9 cellular contexts compared by ENCODE assay signal in genomic region chr1:155136728-155137127, GRCh38. TPM values are rescaled to one million over a fixed set of nuclear protein-coding genes. Genes with fewer than 3 reads are reported as not detected.
DNase-seq lines count a peak whose midpoint lies in the region; ATAC-seq and TF ChIP-seq lines count a peak whose summit lies in the region.
"Had no signal": no experiment of that assay in that cellular context is flagged by ENCODE, and none has a peak within 500 bp of the region (broad histone marks: within the 10 kb centered on the region; RNA-seq: fewer than 3 reads in every experiment).

No MANE protein-coding gene starts in this region.

- CTCF ChIA-PET in RWPE1 (lab: Yijun Ruan, JAX) = interaction anchor here (0.7 to 1.8 kb wide), 3 partner anchors 31 to 51 kb away, joined by 4 to 5 read pairs (median 4); no protein-coding TSS in a partner anchor

- DNase-seq in GM12865 (ENCODE audit: low read depth) (no peak), RWPE1 (ENCODE audit: low spot score) (no peak), osteocyte (ENCODE audit: extremely low spot score, unreplicated experiment) (no peak), 8988T (no peak), NOMO-1 (lab: John Stamatoyannopoulos, UW; ENCODE audit: unreplicated experiment in 2 of 2) (no peak), HCEC 1CT (no peak)

- no peaks in the 10 kb centered on the region for H3K27me3 ChIP-seq in endocrine pancreas (ENCODE audit: control insufficient read depth, insufficient read depth, low read length)

- peak overlapping the region; percentile 99 for H3K27ac ChIP-seq in RWPE1

- peak overlapping the region; percentile 99 for H3K27ac Mint-ChIP-seq in osteocyte (ENCODE audit: unreplicated experiment)

- no peaks in the 10 kb centered on the region for H3K4me1 ChIP-seq in endocrine pancreas (ENCODE audit: control insufficient read depth, insufficient read depth, low read length)

- peaks cover 7% of the 10 kb centered on the region for H3K27me3 Mint-ChIP-seq in osteocyte (ENCODE audit: unreplicated experiment)

- no peaks in the 10 kb centered on the region for H3K36me3 ChIP-seq in endocrine pancreas (ENCODE audit: control insufficient read depth, insufficient read depth, low read length)

- H3K4me3 Mint-ChIP-seq in osteocyte (ENCODE audit: unreplicated experiment) = peak overlapping the region; percentile 95

- POLR2A ChIA-PET in RWPE1 (lab: Yijun Ruan, JAX; ENCODE audit: low non-redundant PET) = interaction anchor here (2.9 kb wide), 1 partner anchor 11 kb away, joined by 14 read pairs; no protein-coding TSS in a partner anchor

- no peaks in the 10 kb centered on the region for H3K9me3 ChIP-seq in endocrine pancreas (ENCODE audit: control insufficient read depth, low read length)

- H3K4me3 ChIP-seq in GM12865 (ENCODE audit: low read depth, low read length) (peak overlapping the region; percentile 90), endocrine pancreas (ENCODE audit: control insufficient read depth, insufficient read depth, low read length) (no peak overlapping the region)

- H3K36me3 Mint-ChIP-seq in osteocyte (ENCODE audit: unreplicated experiment) = peaks cover 14% of the 10 kb centered on the region

- peak overlapping the region; percentile 66 for H3K9ac ChIP-seq in endocrine pancreas (ENCODE audit: control insufficient read depth, insufficient read depth, low read length)

- peaks cover 55% of the 10 kb centered on the region for H3K4me1 Mint-ChIP-seq in osteocyte (ENCODE audit: unreplicated experiment)

- no peak for ATAC-seq in GM19328 (IDR thresholded peaks at IDR 0.05; ENCODE audit: unreplicated experiment)

- TF ChIP-seq CTCF in GM12865 (IDR thresholded peaks at IDR 0.05; ENCODE audit: insufficient read depth, low read depth, low read length, missing control alignments) (no peak), RWPE1 (conservative IDR thresholded peaks at IDR 0.05; ENCODE audit: low read depth) (no peak), osteocyte (IDR thresholded peaks at IDR 0.05) (no peak)

- H3K9me3 Mint-ChIP-seq in osteocyte (ENCODE audit: unreplicated experiment) = no peaks in the 10 kb centered on the region

RNA-seq across cellular contexts. Expression of gene SLC50A1, which starts 1.1 kb away (rescaled TPM):
- total RNA-seq in osteocyte = 26.5 and 26.6 TPM in 2 replicates

RNA-seq across cellular contexts. Expression of gene DPM3, which starts 3.6 kb away (rescaled TPM):
- total RNA-seq in osteocyte = 61.3 and 64.4 TPM in 2 replicates

RNA-seq across cellular contexts. Expression of gene EFNA1, which starts 9.1 kb away (rescaled TPM):
- 29.3 and 31.3 TPM in 2 replicates for total RNA-seq in osteocyte
- total RNA-seq: T-helper 2 cell treated with Interferon-gamma antibody and Interleukin-4, amounts not matched to agents 100 ng/mL and 5 ng/mL, for 36 hours had no signal

RNA-seq across cellular contexts. Expression of gene KRTCAP2, which starts 36.4 kb away (rescaled TPM):
- total RNA-seq in osteocyte = 190 and 201 TPM in 2 replicates

RNA-seq across cellular contexts. Expression of gene TRIM46, which starts 36.9 kb away (rescaled TPM):
- total RNA-seq in osteocyte = 6.1 and 7.7 TPM in 2 replicates
